1 cellular context compared by ENCODE assay signal in the genomic region with DNA sequence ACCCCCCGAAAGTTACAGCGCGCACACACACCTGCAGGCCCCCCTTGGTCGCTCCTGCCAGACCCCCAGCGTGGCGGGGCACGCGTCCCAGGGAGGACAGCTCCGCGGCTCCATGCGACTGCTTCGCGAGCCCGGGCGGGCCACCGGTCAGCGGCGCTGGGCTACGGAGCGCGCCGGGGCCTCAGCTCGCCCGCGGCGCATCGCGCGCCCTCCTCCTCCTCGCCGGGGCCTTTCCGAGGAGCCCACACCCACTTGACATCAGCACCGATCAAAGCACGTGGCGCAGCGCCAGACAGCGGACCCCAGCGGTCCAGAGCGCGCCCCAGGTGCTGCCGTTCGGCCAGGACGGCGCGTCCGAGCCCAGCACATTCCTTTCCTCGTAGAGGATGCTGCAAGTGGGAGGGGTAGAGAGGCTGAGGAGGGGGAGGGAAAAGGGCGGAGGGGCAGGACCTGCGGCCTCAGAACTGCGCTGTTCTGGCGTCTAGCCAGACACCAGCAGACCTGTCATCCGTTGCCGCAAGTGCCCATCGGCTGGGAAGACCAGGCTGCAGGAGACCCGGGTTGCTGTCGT.
TF ChIP-seq lines count a peak whose summit lies in the region.

No MANE protein-coding gene starts in this region.

TF ChIP-seq in HepG2, 621 proteins besides CTCF, POLR2A, EP300 and RAD21 (continued from another document and continues in another):
- TF ChIP-seq SALL1 (CRISPR knock-in tag; IDR thresholded peaks at IDR 0.05) (peak; percentile 45; the same call in 1 of the 2 replicates), KDM3A (CRISPR knock-in tag; IDR thresholded peaks at IDR 0.05; ENCODE audit: low read depth) (no peak), MED8 (CRISPR knock-in tag; IDR thresholded peaks at IDR 0.05; ENCODE audit: insufficient replicate concordance) (no peak), AHR (CRISPR knock-in tag; IDR thresholded peaks at IDR 0.05) (no peak), ZNF205 (CRISPR knock-in tag; IDR thresholded peaks at IDR 0.05) (no peak), ZNF839 (CRISPR knock-in tag; IDR thresholded peaks at IDR 0.05; ENCODE audit: borderline replicate concordance) (no peak), STAT5B (CRISPR knock-in tag; IDR thresholded peaks at IDR 0.05) (no peak), ZNF562 (CRISPR knock-in tag; IDR thresholded peaks at IDR 0.05; ENCODE audit: borderline replicate concordance) (no peak), HNF1B (CRISPR knock-in tag; IDR thresholded peaks at IDR 0.05) (no peak), RFX5 (IDR thresholded peaks at IDR 0.05; ENCODE audit: low read depth, low read length) (peak; percentile 33; the same call in 1 of the 2 replicates), ZMAT3 (CRISPR knock-in tag; conservative IDR thresholded peaks at IDR 0.05) (no peak), SRSF9 (IDR thresholded peaks at IDR 0.05; ENCODE audit: borderline replicate concordance, insufficient read depth, low read depth, low read length, poor library complexity, severe bottlenecking) (no peak), MTA1 (CRISPR knock-in tag; IDR thresholded peaks at IDR 0.05; ENCODE audit: borderline replicate concordance) (peak; percentile 47; the same call in 1 of the 2 replicates), ASH2L (IDR thresholded peaks at IDR 0.05; ENCODE audit: insufficient read length, low read depth, low read length) (no peak), CREB1 (IDR thresholded peaks at IDR 0.05) (no peak), CREB1 (CRISPR knock-in tag; IDR thresholded peaks at IDR 0.05) (no peak), FOXJ3 (CRISPR knock-in tag; IDR thresholded peaks at IDR 0.05; ENCODE audit: borderline replicate concordance) (no peak), ZNF343 (CRISPR knock-in tag; IDR thresholded peaks at IDR 0.05) (no peak), KDM5A (IDR thresholded peaks at IDR 0.05; ENCODE audit: borderline replicate concordance, low read length) (no peak), KAT7 (CRISPR knock-in tag; IDR thresholded peaks at IDR 0.05; ENCODE audit: borderline replicate concordance) (no peak), IKZF5 (CRISPR knock-in tag; IDR thresholded peaks at IDR 0.05) (no peak), U2AF2 (IDR thresholded peaks at IDR 0.05; ENCODE audit: low read depth, low read length) (no peak), PCBP1 (IDR thresholded peaks at IDR 0.05; ENCODE audit: borderline replicate concordance, low read depth, low read length) (no peak), ZNF33A (CRISPR knock-in tag; IDR thresholded peaks at IDR 0.05; ENCODE audit: borderline replicate concordance) (no peak), ZNF567 (CRISPR knock-in tag; IDR thresholded peaks at IDR 0.05; ENCODE audit: borderline replicate concordance) (no peak), ZNF17 (CRISPR knock-in tag; IDR thresholded peaks at IDR 0.05) (no peak), MEF2D (CRISPR knock-in tag; IDR thresholded peaks at IDR 0.05) (no peak), ATF7-NPFF (CRISPR knock-in tag; IDR thresholded peaks at IDR 0.05; ENCODE audit: low read depth) (0 out of 2 replicates have a peak, but pooled peaks have one; percentile 33), TSC22D2 (CRISPR knock-in tag; IDR thresholded peaks at IDR 0.05; ENCODE audit: borderline replicate concordance) (no peak), XBP1 (CRISPR knock-in tag; IDR thresholded peaks at IDR 0.05) (no peak), ZNF18 (CRISPR knock-in tag; IDR thresholded peaks at IDR 0.05; ENCODE audit: insufficient replicate concordance) (no peak), DR1 (CRISPR knock-in tag; IDR thresholded peaks at IDR 0.05) (no peak), NR1H2 (CRISPR knock-in tag; IDR thresholded peaks at IDR 0.05; ENCODE audit: borderline replicate concordance, low read depth) (no peak), LBX2 (CRISPR knock-in tag; IDR thresholded peaks at IDR 0.05; ENCODE audit: borderline replicate concordance) (no peak), ZFY (CRISPR knock-in tag; IDR thresholded peaks at IDR 0.05) (no peak), RXRA (CRISPR knock-in tag; IDR thresholded peaks at IDR 0.05) (no peak), TRIM24 (CRISPR knock-in tag; IDR thresholded peaks at IDR 0.05) (no peak), ZNF605 (CRISPR knock-in tag; IDR thresholded peaks at IDR 0.05) (no peak), KDM1A (CRISPR knock-in tag; IDR thresholded peaks at IDR 0.05) (peak; percentile 40; the same call in 1 of the 2 replicates)
- TF ChIP-seq, protein P1, sequence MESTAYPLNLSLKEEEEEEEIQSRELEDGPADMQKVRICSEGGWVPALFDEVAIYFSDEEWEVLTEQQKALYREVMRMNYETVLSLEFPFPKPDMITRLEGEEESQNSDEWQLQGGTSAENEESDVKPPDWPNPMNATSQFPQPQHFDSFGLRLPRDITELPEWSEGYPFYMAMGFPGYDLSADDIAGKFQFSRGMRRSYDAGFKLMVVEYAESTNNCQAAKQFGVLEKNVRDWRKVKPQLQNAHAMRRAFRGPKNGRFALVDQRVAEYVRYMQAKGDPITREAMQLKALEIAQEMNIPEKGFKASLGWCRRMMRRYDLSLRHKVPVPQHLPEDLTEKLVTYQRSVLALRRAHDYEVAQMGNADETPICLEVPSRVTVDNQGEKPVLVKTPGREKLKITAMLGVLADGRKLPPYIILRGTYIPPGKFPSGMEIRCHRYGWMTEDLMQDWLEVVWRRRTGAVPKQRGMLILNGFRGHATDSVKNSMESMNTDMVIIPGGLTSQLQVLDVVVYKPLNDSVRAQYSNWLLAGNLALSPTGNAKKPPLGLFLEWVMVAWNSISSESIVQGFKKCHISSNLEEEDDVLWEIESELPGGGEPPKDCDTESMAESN (CRISPR knock-in tag; conservative IDR thresholded peaks at IDR 0.05) = 0 out of 2 replicates have a peak, but pooled peaks have one; percentile 54
- TF ChIP-seq, protein P2, sequence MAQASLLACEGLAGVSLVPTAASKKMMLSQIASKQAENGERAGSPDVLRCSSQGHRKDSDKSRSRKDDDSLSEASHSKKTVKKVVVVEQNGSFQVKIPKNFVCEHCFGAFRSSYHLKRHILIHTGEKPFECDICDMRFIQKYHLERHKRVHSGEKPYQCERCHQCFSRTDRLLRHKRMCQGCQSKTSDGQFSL (CRISPR knock-in tag; IDR thresholded peaks at IDR 0.05) = no peak
- TF ChIP-seq, protein P3, sequence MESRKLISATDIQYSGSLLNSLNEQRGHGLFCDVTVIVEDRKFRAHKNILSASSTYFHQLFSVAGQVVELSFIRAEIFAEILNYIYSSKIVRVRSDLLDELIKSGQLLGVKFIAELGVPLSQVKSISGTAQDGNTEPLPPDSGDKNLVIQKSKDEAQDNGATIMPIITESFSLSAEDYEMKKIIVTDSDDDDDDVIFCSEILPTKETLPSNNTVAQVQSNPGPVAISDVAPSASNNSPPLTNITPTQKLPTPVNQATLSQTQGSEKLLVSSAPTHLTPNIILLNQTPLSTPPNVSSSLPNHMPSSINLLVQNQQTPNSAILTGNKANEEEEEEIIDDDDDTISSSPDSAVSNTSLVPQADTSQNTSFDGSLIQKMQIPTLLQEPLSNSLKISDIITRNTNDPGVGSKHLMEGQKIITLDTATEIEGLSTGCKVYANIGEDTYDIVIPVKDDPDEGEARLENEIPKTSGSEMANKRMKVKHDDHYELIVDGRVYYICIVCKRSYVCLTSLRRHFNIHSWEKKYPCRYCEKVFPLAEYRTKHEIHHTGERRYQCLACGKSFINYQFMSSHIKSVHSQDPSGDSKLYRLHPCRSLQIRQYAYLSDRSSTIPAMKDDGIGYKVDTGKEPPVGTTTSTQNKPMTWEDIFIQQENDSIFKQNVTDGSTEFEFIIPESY (CRISPR knock-in tag; IDR thresholded peaks at IDR 0.05) = no peak
- TF ChIP-seq, protein P4, sequence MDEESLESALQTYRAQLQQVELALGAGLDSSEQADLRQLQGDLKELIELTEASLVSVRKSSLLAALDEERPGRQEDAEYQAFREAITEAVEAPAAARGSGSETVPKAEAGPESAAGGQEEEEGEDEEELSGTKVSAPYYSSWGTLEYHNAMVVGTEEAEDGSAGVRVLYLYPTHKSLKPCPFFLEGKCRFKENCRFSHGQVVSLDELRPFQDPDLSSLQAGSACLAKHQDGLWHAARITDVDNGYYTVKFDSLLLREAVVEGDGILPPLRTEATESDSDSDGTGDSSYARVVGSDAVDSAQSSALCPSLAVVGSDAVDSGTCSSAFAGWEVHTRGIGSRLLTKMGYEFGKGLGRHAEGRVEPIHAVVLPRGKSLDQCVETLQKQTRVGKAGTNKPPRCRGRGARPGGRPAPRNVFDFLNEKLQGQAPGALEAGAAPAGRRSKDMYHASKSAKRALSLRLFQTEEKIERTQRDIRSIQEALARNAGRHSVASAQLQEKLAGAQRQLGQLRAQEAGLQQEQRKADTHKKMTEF (CRISPR knock-in tag; IDR thresholded peaks at IDR 0.05) = no peak
- TF ChIP-seq, protein P5, sequence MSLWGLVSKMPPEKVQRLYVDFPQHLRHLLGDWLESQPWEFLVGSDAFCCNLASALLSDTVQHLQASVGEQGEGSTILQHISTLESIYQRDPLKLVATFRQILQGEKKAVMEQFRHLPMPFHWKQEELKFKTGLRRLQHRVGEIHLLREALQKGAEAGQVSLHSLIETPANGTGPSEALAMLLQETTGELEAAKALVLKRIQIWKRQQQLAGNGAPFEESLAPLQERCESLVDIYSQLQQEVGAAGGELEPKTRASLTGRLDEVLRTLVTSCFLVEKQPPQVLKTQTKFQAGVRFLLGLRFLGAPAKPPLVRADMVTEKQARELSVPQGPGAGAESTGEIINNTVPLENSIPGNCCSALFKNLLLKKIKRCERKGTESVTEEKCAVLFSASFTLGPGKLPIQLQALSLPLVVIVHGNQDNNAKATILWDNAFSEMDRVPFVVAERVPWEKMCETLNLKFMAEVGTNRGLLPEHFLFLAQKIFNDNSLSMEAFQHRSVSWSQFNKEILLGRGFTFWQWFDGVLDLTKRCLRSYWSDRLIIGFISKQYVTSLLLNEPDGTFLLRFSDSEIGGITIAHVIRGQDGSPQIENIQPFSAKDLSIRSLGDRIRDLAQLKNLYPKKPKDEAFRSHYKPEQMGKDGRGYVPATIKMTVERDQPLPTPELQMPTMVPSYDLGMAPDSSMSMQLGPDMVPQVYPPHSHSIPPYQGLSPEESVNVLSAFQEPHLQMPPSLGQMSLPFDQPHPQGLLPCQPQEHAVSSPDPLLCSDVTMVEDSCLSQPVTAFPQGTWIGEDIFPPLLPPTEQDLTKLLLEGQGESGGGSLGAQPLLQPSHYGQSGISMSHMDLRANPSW (CRISPR knock-in tag; IDR thresholded peaks at IDR 0.05; ENCODE audit: borderline replicate concordance) = no peak
- TF ChIP-seq, protein P6, sequence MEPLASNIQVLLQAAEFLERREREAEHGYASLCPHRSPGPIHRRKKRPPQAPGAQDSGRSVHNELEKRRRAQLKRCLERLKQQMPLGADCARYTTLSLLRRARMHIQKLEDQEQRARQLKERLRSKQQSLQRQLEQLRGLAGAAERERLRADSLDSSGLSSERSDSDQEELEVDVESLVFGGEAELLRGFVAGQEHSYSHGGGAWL (CRISPR knock-in tag; IDR thresholded peaks at IDR 0.05) = no peak
- TF ChIP-seq, protein P7, sequence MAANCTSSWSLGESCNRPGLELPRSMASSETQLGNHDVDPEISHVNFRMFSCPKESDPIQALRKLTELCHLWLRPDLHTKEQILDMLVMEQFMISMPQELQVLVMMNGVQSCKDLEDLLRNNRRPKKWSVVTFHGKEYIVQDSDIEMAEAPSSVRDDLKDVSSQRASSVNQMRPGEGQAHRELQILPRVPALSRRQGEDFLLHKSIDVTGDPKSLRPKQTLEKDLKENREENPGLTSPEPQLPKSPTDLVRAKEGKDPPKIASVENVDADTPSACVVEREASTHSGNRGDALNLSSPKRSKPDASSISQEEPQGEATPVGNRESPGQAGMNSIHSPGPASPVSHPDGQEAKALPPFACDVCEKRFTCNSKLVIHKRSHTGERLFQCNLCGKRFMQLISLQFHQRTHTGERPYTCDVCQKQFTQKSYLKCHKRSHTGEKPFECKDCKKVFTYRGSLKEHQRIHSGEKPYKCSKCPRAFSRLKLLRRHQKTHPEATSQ (CRISPR knock-in tag; IDR thresholded peaks at IDR 0.05; ENCODE audit: borderline replicate concordance) = no peak
- TF ChIP-seq, protein P8, sequence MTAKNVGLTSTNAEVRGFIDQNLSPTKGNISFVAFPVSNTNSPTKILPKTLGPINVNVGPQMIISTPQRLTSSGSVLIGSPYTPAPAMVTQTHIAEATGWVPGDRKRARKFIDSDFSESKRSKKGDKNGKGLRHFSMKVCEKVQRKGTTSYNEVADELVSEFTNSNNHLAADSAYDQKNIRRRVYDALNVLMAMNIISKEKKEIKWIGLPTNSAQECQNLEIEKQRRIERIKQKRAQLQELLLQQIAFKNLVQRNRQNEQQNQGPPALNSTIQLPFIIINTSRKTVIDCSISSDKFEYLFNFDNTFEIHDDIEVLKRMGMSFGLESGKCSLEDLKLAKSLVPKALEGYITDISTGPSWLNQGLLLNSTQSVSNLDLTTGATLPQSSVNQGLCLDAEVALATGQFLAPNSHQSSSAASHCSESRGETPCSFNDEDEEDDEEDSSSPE (CRISPR knock-in tag; IDR thresholded peaks at IDR 0.05) = peak; percentile 40; the same call in 1 of the 2 replicates
